8 cellular contexts compared by ENCODE assay signal in genomic region chr10:100998183-100998990, GRCh38. TPM values are rescaled to one million over a fixed set of nuclear protein-coding genes. Genes with fewer than 3 reads are reported as not detected.
DNase-seq lines count a peak whose midpoint lies in the region; ATAC-seq and FAIRE-seq lines count a peak whose summit lies in the region.

No MANE protein-coding gene starts in this region.

- WGBS in small intestine, 3 donors, result 3 to 5% (median 4%) methylated on average over 23 to 25 of the region's 25 CpGs

- peak overlapping the region; percentile 86 to 97 (median 94) for H3K27ac Mint-ChIP-seq in immature natural killer cell

- FAIRE-seq in small intestine (lab: Jason Lieb, UNC), result no peak

- no peaks in the 10 kb centered on the region for H3K9me3 Mint-ChIP-seq in immature natural killer cell

- H3K27ac ChIP-seq in caudate nucleus (ENCODE audit: low read depth, low read length) (peak overlapping the region; percentile 99), small intestine (ENCODE audit: low read depth in 1 of 2, low read length in 1 of 2) (peak overlapping the region; percentile 84 to 96)

- H3K4me3 ChIP-seq in small intestine (ENCODE audit: low read depth in 1 of 2, low read length in 2 of 2), result peak overlapping the region; percentile 66 to 86

- H3K36me3 Mint-ChIP-seq in immature natural killer cell, result peaks cover 0 to 4% (median 0%) of the 10 kb centered on the region in 3 donors

- peak overlapping the region; percentile 88 to 92 (median 90) for H3K4me3 Mint-ChIP-seq in immature natural killer cell

- H3K4me1 ChIP-seq in small intestine (ENCODE audit: control insufficient read depth in 2 of 2, insufficient read depth in 1 of 2, low read depth in 1 of 2, low read length in 1 of 2), result peaks cover 3% of the 10 kb centered on the region in 2 donors

- H3K27me3 Mint-ChIP-seq in immature natural killer cell (ENCODE audit: low read depth in 3 of 3), result peaks cover 0 to 9% (median 5%) of the 10 kb centered on the region in 3 donors

- no peaks in the 10 kb centered on the region for H3K9me3 ChIP-seq in small intestine (ENCODE audit: control insufficient read depth, low read depth)

- peaks cover 0 to 5% of the 10 kb centered on the region in 2 donors for H3K36me3 ChIP-seq in small intestine (ENCODE audit: control insufficient read depth in 2 of 2, insufficient read depth in 2 of 2, low read length in 2 of 2)

- no peaks in the 10 kb centered on the region for H3K27me3 ChIP-seq in small intestine (ENCODE audit: control insufficient read depth in 2 of 2, insufficient read depth in 2 of 2, low read length in 2 of 2)

- ATAC-seq in HG02678 (IDR thresholded peaks at IDR 0.05; ENCODE audit: unreplicated experiment) (peak; percentile 28), GM21526 (IDR thresholded peaks at IDR 0.05; ENCODE audit: low FRiP score, unreplicated experiment) (no peak)

- peaks cover 25 to 29% of the 10 kb centered on the region in 2 donors for H3K4me1 Mint-ChIP-seq in immature natural killer cell

- DNase-seq in DMS79 treated with DMSO at 0.1 percent for 48 hours (lab: John Stamatoyannopoulos, UW), result peak; percentile 74
- peak; percentile 79 for DNase-seq in NCI-H2196 (lab: John Stamatoyannopoulos, UW; ENCODE audit: unreplicated experiment)
- peak; percentile 23 to 53 (median 46) for DNase-seq in activated CD4-positive, CD25-positive, alpha-beta regulatory T cell (lab: John Stamatoyannopoulos, UW)
- peak in 60 of 61 donors; percentile 28 to 94 (median 85) for DNase-seq in caudate nucleus (lab: John Stamatoyannopoulos, UW)
- peak; percentile 35 to 54 (median 45) for DNase-seq in immature natural killer cell
- peak; percentile 85 for DNase-seq in small intestine

RNA-seq across cellular contexts. Expression of gene LZTS2, which starts 1.2 kb away (rescaled TPM):
- polyA plus RNA-seq in immature natural killer cell, result 10 to 100 TPM in 1 of 3 donors, 1 to 10 TPM in 2; 5.8 to 13.1 (median 7.1) TPM
- 10 to 100 TPM; 13.6 to 41.3 (median 16.8) TPM for polyA plus RNA-seq in small intestine

RNA-seq across cellular contexts. Expression of gene TWNK, which starts 11.0 kb away (rescaled TPM):
- 1 to 10 TPM in 1 of 3 donors, under 1 TPM in 1, not detected in 1; 0.76 to 5.7 TPM for polyA plus RNA-seq in immature natural killer cell
- polyA plus RNA-seq in small intestine, result 1 to 10 TPM; 1.6 to 7.7 (median 1.8) TPM

RNA-seq across cellular contexts. Expression of gene MRPL43, which starts 11.1 kb away (rescaled TPM):
- polyA plus RNA-seq in immature natural killer cell (100 to 1,000 TPM; 117 to 163 (median 129) TPM), small intestine (100 to 1,000 TPM; 106 to 122 (median 108) TPM)

RNA-seq across cellular contexts. Expression of gene SEMA4G, which starts 29.1 kb away (rescaled TPM):
- polyA plus RNA-seq in immature natural killer cell, result under 1 TPM in 1 of 3 donors, not detected in 2; 0.35 TPM
- 100 to 1,000 TPM in 1 of 3 donors, 10 to 100 TPM in 2; 44.9 to 147 (median 61.1) TPM for polyA plus RNA-seq in small intestine

RNA-seq across cellular contexts. Expression of gene PDZD7, which starts 32.5 kb away (rescaled TPM):
- polyA plus RNA-seq in immature natural killer cell (1 to 10 TPM in 1 of 3 donors, under 1 TPM in 1, not detected in 1; 0.28 to 1.1 TPM), small intestine (10 to 100 TPM in 2 of 3 donors, 1 to 10 TPM in 1; 3.1 to 38.5 (median 19.2) TPM)
